Comparison of ENCODE assay signal across 27 cellular contexts in the genomic region with DNA sequence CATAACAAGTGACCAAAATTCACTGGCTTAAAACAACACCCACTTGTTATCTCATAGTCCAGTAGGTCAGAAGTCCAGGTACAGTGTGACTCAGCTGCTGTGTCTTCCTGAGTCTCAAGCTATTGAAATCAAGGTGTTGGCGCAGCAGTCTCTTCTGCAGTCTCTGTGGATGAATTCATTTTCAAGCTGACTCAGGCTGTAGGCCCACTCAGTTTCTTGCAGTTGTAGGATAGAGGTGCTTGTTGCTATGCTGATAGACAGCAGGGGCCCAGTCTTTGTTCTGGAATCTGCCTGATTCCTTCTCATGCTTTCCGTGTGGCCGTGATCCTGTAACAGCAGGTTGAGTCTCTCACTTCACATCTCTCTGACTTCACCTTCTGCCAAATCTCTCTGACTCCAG.
DNase-seq lines count a peak whose midpoint lies in the region; ATAC-seq, FAIRE-seq and TF ChIP-seq lines count a peak whose summit lies in the region.
"Had no signal": no experiment of that assay in that cellular context is flagged by ENCODE, and none has a peak within 500 bp of the region (broad histone marks: within the 10 kb centered on the region; RNA-seq: fewer than 3 reads in every experiment).

No MANE protein-coding gene starts in this region.

- peak overlapping the region; percentile 75 for H3K27ac Mint-ChIP-seq in Caco-2 (ENCODE audit: unreplicated experiment)
- H3K27ac Mint-ChIP-seq in astrocyte (ENCODE audit: unreplicated experiment): peak overlapping the region; percentile 6
- H3K27ac Mint-ChIP-seq: activated CD8-positive, alpha-beta memory T cell treated with anti-CD3 and anti-CD28 coated beads, Interleukin-2, amount 10 ng/mL, durations not matched to agents 7 days and 5 days; activated T-cell treated with anti-CD3 and anti-CD28 coated beads, Interleukin-2, amount 50 U/mL, for 72 hours had no signal

- H3K27me3 Mint-ChIP-seq in Caco-2 (ENCODE audit: insufficient read depth, unreplicated experiment) (no peaks in the 10 kb centered on the region), astrocyte (ENCODE audit: low read depth, unreplicated experiment) (no peaks in the 10 kb centered on the region)
- H3K27me3 Mint-ChIP-seq: activated CD8-positive, alpha-beta memory T cell treated with anti-CD3 and anti-CD28 coated beads, Interleukin-2, amount 10 ng/mL, durations not matched to agents 7 days and 5 days had no signal

- H3K4me3 ChIP-seq in Caco-2 (ENCODE audit: low read depth, low read length): no peak overlapping the region
- no peak overlapping the region for H3K4me3 ChIP-seq in astrocyte (ENCODE audit: insufficient read depth, low read depth, low read length)
- H3K4me3 ChIP-seq in mesendoderm (ENCODE audit: low read length): no peak overlapping the region
- H3K4me3 ChIP-seq: breast epithelium, esophagus squamous epithelium had no signal

- peak overlapping the region; percentile 60 for H3K18ac ChIP-seq in mesendoderm (ENCODE audit: low read length)

- H3K4me3 Mint-ChIP-seq in Caco-2 (ENCODE audit: unreplicated experiment) (peak overlapping the region; percentile 53), astrocyte (ENCODE audit: unreplicated experiment) (no peak overlapping the region)
- H3K4me3 Mint-ChIP-seq: activated CD8-positive, alpha-beta memory T cell treated with anti-CD3 and anti-CD28 coated beads, Interleukin-2, amount 10 ng/mL, durations not matched to agents 7 days and 5 days; activated T-cell treated with anti-CD3 and anti-CD28 coated beads, Interleukin-2, amount 50 U/mL, for 72 hours had no signal

- H3K9me3 Mint-ChIP-seq in Caco-2 (ENCODE audit: unreplicated experiment): no peaks in the 10 kb centered on the region
- H3K9me3 Mint-ChIP-seq in astrocyte (ENCODE audit: unreplicated experiment): no peaks in the 10 kb centered on the region

- no peaks in the 10 kb centered on the region for H3K79me1 ChIP-seq in mesendoderm (ENCODE audit: low read length)

- no peak overlapping the region for H2AK5ac ChIP-seq in mesendoderm (ENCODE audit: low read length)

- no peak overlapping the region for H3K56ac ChIP-seq in mesendoderm (ENCODE audit: low read length)

- H3K4ac ChIP-seq in mesendoderm (ENCODE audit: low read depth, low read length): peak overlapping the region; percentile 81

- H3K4me2 ChIP-seq in astrocyte (ENCODE audit: low read length) (no peak overlapping the region), mesendoderm (ENCODE audit: low read length) (no peak overlapping the region)

- no peaks in the 10 kb centered on the region for H3K27me3 ChIP-seq in Caco-2 (replicated peaks; ENCODE audit: control insufficient read depth, insufficient read depth, low read length)
- H3K27me3 ChIP-seq in astrocyte (ENCODE audit: insufficient read depth, low read length): no peaks in the 10 kb centered on the region
- no peaks in the 10 kb centered on the region for H3K27me3 ChIP-seq in mesendoderm (ENCODE audit: insufficient read depth, low read length, poor library complexity)
- H3K27me3 ChIP-seq: breast epithelium, esophagus squamous epithelium, neutrophil had no signal

- H3K79me2 ChIP-seq in astrocyte (ENCODE audit: insufficient read depth, low read length) (no peaks in the 10 kb centered on the region), mesendoderm (ENCODE audit: control insufficient read depth, insufficient read depth, low read length) (no peaks in the 10 kb centered on the region)

- no peaks in the 10 kb centered on the region for H3K36me3 ChIP-seq in Caco-2 (ENCODE audit: control insufficient read depth, insufficient read depth, low read length)
- no peaks in the 10 kb centered on the region for H3K36me3 ChIP-seq in astrocyte (ENCODE audit: insufficient read depth, low read length)
- no peaks in the 10 kb centered on the region for H3K36me3 ChIP-seq in mesendoderm (ENCODE audit: control insufficient read depth, insufficient read depth, low read length)
- H3K36me3 ChIP-seq: breast epithelium, esophagus squamous epithelium, neutrophil had no signal

- no peak overlapping the region for H2AFZ ChIP-seq in astrocyte (ENCODE audit: low read depth, low read length)

- H3K4me1 Mint-ChIP-seq in Caco-2 (ENCODE audit: low read depth, unreplicated experiment): peaks cover 20% of the 10 kb centered on the region
- peaks cover 16% of the 10 kb centered on the region for H3K4me1 Mint-ChIP-seq in astrocyte (ENCODE audit: low read depth, unreplicated experiment)
- H3K4me1 Mint-ChIP-seq: activated CD8-positive, alpha-beta memory T cell treated with anti-CD3 and anti-CD28 coated beads, Interleukin-2, amount 10 ng/mL, durations not matched to agents 7 days and 5 days had no signal

- no CpG with 5 or more reads among the region's 3 CpGs for WGBS in mesendoderm (ENCODE audit: extremely low coverage, insufficient coverage, low lambda C conversion rate)

- H3K27ac ChIP-seq in astrocyte (ENCODE audit: low read depth, low read length) (no peak overlapping the region), mesendoderm (ENCODE audit: low read depth, low read length) (peak overlapping the region; percentile 72)
- H3K27ac ChIP-seq: breast epithelium, esophagus squamous epithelium, neutrophil, RWPE1 had no signal

- ATAC-seq in GM18517 (IDR thresholded peaks at IDR 0.05; ENCODE audit: unreplicated experiment): no peak
- ATAC-seq: activated CD8-positive, alpha-beta memory T cell treated with anti-CD3 and anti-CD28 coated beads, Interleukin-2, amount 10 ng/mL, durations not matched to agents 7 days and 5 days; activated T-cell treated with anti-CD3 and anti-CD28 coated beads, Interleukin-2, amount 50 U/mL, for 72 hours; SK-N-SH treated with all-trans-retinoic acid at 6 μM for 48 hours had no signal

- intact Hi-C loops in Caco-2 (cut with micrococcal nuclease; ENCODE audit: unreplicated experiment): loop anchor here (2.0 kb wide), 1 partner anchor 20 kb away; no protein-coding TSS in a partner anchor

- CTCF ChIA-PET in Caco-2 (lab: Charles Lee): no interaction called here

- no peak for FAIRE-seq in astrocyte (lab: Jason Lieb, UNC)
- FAIRE-seq: GM19239, HTR-8/SVneo had no signal

- no peak overlapping the region for H2BK15ac ChIP-seq in mesendoderm (replicated peaks; ENCODE audit: low read depth)

- peak overlapping the region; percentile 73 for H2BK120ac ChIP-seq in mesendoderm (ENCODE audit: low read depth, low read length)

- H3K9ac ChIP-seq in astrocyte (ENCODE audit: low read length) (no peak overlapping the region), mesendoderm (ENCODE audit: low read length) (no peak overlapping the region)

- no TSS peak for BruUV-seq in Caco-2 (replicated peaks; lab: Mats Ljungman, UMichigan)

- H4K20me1 ChIP-seq in astrocyte (ENCODE audit: insufficient read depth, low read length): no peaks in the 10 kb centered on the region

- H3K9me3 ChIP-seq in Caco-2 (no peaks in the 10 kb centered on the region), astrocyte (ENCODE audit: insufficient read depth, low read depth, low read length) (no peaks in the 10 kb centered on the region)
- H3K9me3 ChIP-seq: breast epithelium, esophagus squamous epithelium had no signal

- DNase-seq in Caco-2: peak; percentile 59 to 68
- peak; percentile 6 for DNase-seq in HT1080 (ENCODE audit: low read depth)
- DNase-seq in astrocyte (ENCODE audit: low read depth): peak; percentile 56
- DNase-seq in mesendoderm: peak; percentile 95
- DNase-seq in NCI-H345 treated with DMSO at 0.1 percent for 48 hours (lab: John Stamatoyannopoulos, UW; ENCODE audit: unreplicated experiment): no peak
- DNase-seq in HCEC 1CT: no peak
- no peak for DNase-seq in NCI-H1436 treated with DMSO at 0.1 percent for 48 hours (lab: John Stamatoyannopoulos, UW)
- DNase-seq: activated CD4-positive, alpha-beta T cell treated with anti-CD3 and anti-CD28 coated beads, Interleukin-2, amount 50 U/mL, for 1 hour; activated CD8-positive, alpha-beta memory T cell treated with anti-CD3 and anti-CD28 coated beads, Interleukin-2, amount 10 ng/mL, durations not matched to agents 7 days and 5 days; activated naive CD4-positive, alpha-beta T cell treated with Interleukin-2 at 50 U/mL for 16 hours; activated T-cell treated with anti-CD3 and anti-CD28 coated beads, Interleukin-2, amount 50 U/mL, for 72 hours; COR-L47; cortex of kidney; EL; esophagus squamous epithelium; hypothalamus; NCI-H1694; NCI-H2171; NCI-H526; stimulated activated CD4-positive, alpha-beta T cell treated with anti-CD3 and anti-CD28 coated beads, Interleukin-2, amount 100 ng/mL, for 24 hours had no signal

- no peak overlapping the region for H2BK5ac ChIP-seq in mesendoderm (ENCODE audit: low read length)

- peaks cover 12% of the 10 kb centered on the region; the same call in 1 of the 2 replicates for H3K4me1 ChIP-seq in Caco-2
- H3K4me1 ChIP-seq in astrocyte (ENCODE audit: insufficient read depth, low read length): peaks cover 10% of the 10 kb centered on the region
- peaks cover under 1% of the 10 kb centered on the region for H3K4me1 ChIP-seq in mesendoderm (ENCODE audit: control insufficient read depth, low read depth, low read length)
- H3K4me1 ChIP-seq: breast epithelium, esophagus squamous epithelium had no signal

- H4K8ac ChIP-seq in mesendoderm (ENCODE audit: low read depth, low read length): no peak overlapping the region

- H3K36me3 Mint-ChIP-seq in Caco-2 (ENCODE audit: insufficient read depth, unreplicated experiment) (no peaks in the 10 kb centered on the region), astrocyte (ENCODE audit: low read depth, unreplicated experiment) (no peaks in the 10 kb centered on the region)
- H3K36me3 Mint-ChIP-seq: activated CD8-positive, alpha-beta memory T cell treated with anti-CD3 and anti-CD28 coated beads, Interleukin-2, amount 10 ng/mL, durations not matched to agents 7 days and 5 days had no signal

- no peak overlapping the region for H4K5ac ChIP-seq in mesendoderm (ENCODE audit: low read length)

- POLR2A ChIA-PET in Caco-2 (lab: Charles Lee): no interaction called here

- TF ChIP-seq CTCF in Caco-2 (IDR thresholded peaks at IDR 0.05; ENCODE audit: insufficient read depth in 1 of 2, low read depth in 1 of 2, low read length in 1 of 2, severe bottlenecking in 1 of 2, unreplicated experiment in 1 of 2): no peak
- TF ChIP-seq CTCF in astrocyte (IDR thresholded peaks at IDR 0.05; ENCODE audit: insufficient read depth, low read depth, low read length): no peak

- H3K23ac ChIP-seq in mesendoderm (ENCODE audit: low read length): no peak overlapping the region

Comparison
In these comparisons a context has a peak if more than half of its experiments do, and no peak if none do; other contexts are left out.
1. DNase-seq: peak in Caco-2 (2 of 2), HT1080 (single experiment), astrocyte (single experiment) and mesendoderm (single experiment); none in NCI-H345 treated with DMSO at 0.1 percent for 48 hours (single experiment), HCEC 1CT (single experiment) and NCI-H1436 treated with DMSO at 0.1 percent for 48 hours (single experiment).